In the genomic region with DNA sequence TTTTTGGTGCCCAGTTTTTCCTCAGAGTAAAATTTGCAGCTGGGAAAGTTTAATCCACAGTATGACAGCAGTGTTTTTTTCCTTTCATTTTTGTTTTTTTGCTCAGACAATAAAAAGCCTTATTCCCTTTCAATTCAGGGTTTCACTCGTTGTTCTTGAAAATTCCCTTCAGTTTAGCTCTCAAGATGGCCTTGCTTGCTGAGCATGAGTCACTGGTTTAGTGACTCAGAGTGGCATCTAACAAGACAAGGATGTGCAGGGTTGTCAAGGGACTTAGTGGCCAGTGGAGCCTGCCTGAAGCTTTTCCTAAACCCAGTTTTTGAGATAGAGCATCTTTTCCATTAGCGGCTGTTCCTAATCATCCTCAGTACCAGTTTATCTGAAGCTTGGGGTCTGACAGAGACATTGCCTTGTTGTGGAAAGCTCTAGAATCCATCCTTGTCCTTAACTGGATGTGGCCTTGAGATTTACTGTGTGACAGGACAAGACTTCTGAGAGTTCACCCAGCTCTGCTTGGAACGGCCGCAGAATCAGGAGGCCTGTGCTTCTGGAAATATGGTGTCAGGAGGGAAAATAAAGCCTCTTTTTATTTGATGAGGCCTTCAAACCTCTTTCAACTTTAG, we compare ENCODE assay signal across 8 cellular contexts. TPM values are rescaled to one million over a fixed set of nuclear protein-coding genes. Genes with fewer than 3 reads are reported as not detected.
DNase-seq lines count a peak whose midpoint lies in the region; ATAC-seq and TF ChIP-seq lines count a peak whose summit lies in the region.
"Had no signal": no experiment of that assay in that cellular context is flagged by ENCODE, and none has a peak within 500 bp of the region (broad histone marks: within the 10 kb centered on the region; RNA-seq: fewer than 3 reads in every experiment).

No MANE protein-coding gene starts in this region.

- TF ChIP-seq CTCF in suprapubic skin (IDR thresholded peaks at IDR 0.05) = no peak

- H3K36me3 ChIP-seq in suprapubic skin = no peaks in the 10 kb centered on the region

- DNase-seq in amniotic stem cell (lab: John Stamatoyannopoulos, UW) (peak; percentile 66), middle frontal gyrus (ENCODE audit: extremely low spot score, low spot score) (peak; percentile 6), activated gamma-delta T cell treated with Interleukin-2 at 50 U/mL for 16 hours (no peak), ureter (ENCODE audit: low spot score) (no peak), suprapubic skin (ENCODE audit: low spot score in 2 of 2) (no peak)
- DNase-seq: NCI-H146 had no signal

- ATAC-seq in GM18867 (IDR thresholded peaks at IDR 0.05; ENCODE audit: unreplicated experiment) (peak; percentile 32), HG03039 (IDR thresholded peaks at IDR 0.05; ENCODE audit: unreplicated experiment) (peak; percentile 72)

- TF ChIP-seq POLR2A in suprapubic skin (IDR thresholded peaks at IDR 0.05) = no peak

- no peak overlapping the region for H3K27ac ChIP-seq in suprapubic skin

- WGBS in suprapubic skin = 77% methylated on average over 4 of the region's 4 CpGs

- H3K9me3 ChIP-seq in suprapubic skin = no peaks in the 10 kb centered on the region

- H3K27me3 ChIP-seq in suprapubic skin = peaks cover 7% of the 10 kb centered on the region

- TF ChIP-seq EP300 in suprapubic skin (IDR thresholded peaks at IDR 0.05) = no peak

- H3K4me1 ChIP-seq in suprapubic skin = peaks cover 20% of the 10 kb centered on the region

- H3K4me3 ChIP-seq in suprapubic skin = no peak overlapping the region

RNA-seq across cellular contexts. Expression of gene DNAJC6, which starts 48.4 kb away (rescaled TPM):
- total RNA-seq in ureter = 3.4 TPM
- 1 to 10 TPM; 1.7 to 3.8 (median 3.5) TPM for total RNA-seq in suprapubic skin

Comparison
In these comparisons a context has a peak if more than half of its experiments do, and no peak if none do; other contexts are left out.
1. DNase-seq: peak in amniotic stem cell (single experiment) and middle frontal gyrus (single experiment); none in activated gamma-delta T cell treated with Interleukin-2 at 50 U/mL for 16 hours (single experiment), ureter (single experiment) and suprapubic skin (0 of 2).